In genomic region chr1:34147301-34147700, GRCh38 we compare ENCODE assay signal across 19 cellular contexts. TPM values are rescaled to one million over a fixed set of nuclear protein-coding genes. Genes with fewer than 3 reads are reported as not detected.
DNase-seq lines count a peak whose midpoint lies in the region; ATAC-seq, FAIRE-seq and TF ChIP-seq lines count a peak whose summit lies in the region.
"Had no signal": no experiment of that assay in that cellular context is flagged by ENCODE, and none has a peak within 500 bp of the region (broad histone marks: within the 10 kb centered on the region; RNA-seq: fewer than 3 reads in every experiment).

No MANE protein-coding gene starts in this region.

- CTCF ChIA-PET in WTC11 (lab: Charles Lee), result interaction anchor here (1.2 to 1.5 kb wide), 2 partner anchors 33 to 134 kb away, joined by 3 to 6 read pairs; no protein-coding TSS in a partner anchor

- H4K20me1 ChIP-seq in BLaER1, result no peaks in the 10 kb centered on the region

- H3K4me3 Mint-ChIP-seq in WTC11, result no peak overlapping the region

- DNase-seq in DMS53 (lab: John Stamatoyannopoulos, UW), result peak; percentile 82
- peak; percentile 5 for DNase-seq in NCI-H345 treated with DMSO at 0.1 percent for 48 hours (lab: John Stamatoyannopoulos, UW; ENCODE audit: unreplicated experiment)
- no peak for DNase-seq in WTC11 (ENCODE audit: low spot score)
- no peak for DNase-seq in effector memory CD4-positive, alpha-beta T cell
- no peak for DNase-seq in GM12892 (ENCODE audit: insufficient read length)
- no peak for DNase-seq in activated CD4-positive, alpha-beta T cell treated with anti-CD3 and anti-CD28 coated beads, Interleukin-2, amount 50 U/mL, for 4 hours
- DNase-seq in brain microvascular endothelial cell, result no peak
- DNase-seq: GM23248, KBM-7, NCI-H1092, NCI-H1694 treated with DMSO at 0.1 percent for 48 hours, NCI-H2171, NCI-H524 treated with DMSO at 0.1 percent for 48 hours, SJCRH30, T-helper 2 cell had no signal

- no peaks in the 10 kb centered on the region for H3K9me3 Mint-ChIP-seq in WTC11

- no peak for FAIRE-seq in GM12892 (lab: Jason Lieb, UNC)
- FAIRE-seq: A549 had no signal

- no peak overlapping the region for H3K4me3 ChIP-seq in BLaER1
- H3K4me3 ChIP-seq in effector memory CD4-positive, alpha-beta T cell (ENCODE audit: insufficient read depth, low read depth, low read length, poor library complexity, severe bottlenecking), result no peak overlapping the region
- H3K4me3 ChIP-seq in brain microvascular endothelial cell (ENCODE audit: low read depth, low read length), result no peak overlapping the region
- H3K4me3 ChIP-seq: A549, GM23248, SJCRH30 had no signal

- H3K9me3 ChIP-seq in BLaER1, result no peaks in the 10 kb centered on the region
- no peaks in the 10 kb centered on the region for H3K9me3 ChIP-seq in effector memory CD4-positive, alpha-beta T cell (ENCODE audit: control insufficient read depth, low read length)
- H3K9me3 ChIP-seq: A549, SJCRH30 had no signal

- no peaks in the 10 kb centered on the region for H3K36me3 Mint-ChIP-seq in WTC11

- peaks cover 53% of the 10 kb centered on the region for H3K4me1 Mint-ChIP-seq in WTC11

- H3K27me3 Mint-ChIP-seq in WTC11 (ENCODE audit: low read depth), result no peaks in the 10 kb centered on the region

- H3K36me3 ChIP-seq in BLaER1 (no peaks in the 10 kb centered on the region), brain microvascular endothelial cell (replicated peaks) (no peaks in the 10 kb centered on the region)
- no peaks in the 10 kb centered on the region for H3K36me3 ChIP-seq in effector memory CD4-positive, alpha-beta T cell (ENCODE audit: control insufficient read depth, insufficient read depth, low read length)
- H3K36me3 ChIP-seq: SJCRH30 had no signal

- in situ Hi-C loops in brain microvascular endothelial cell (cut with HindIII; ENCODE audit: low pct_ligation_motif_present, low sequenced_read_pairs), result no loop called here

- POLR2A ChIA-PET in WTC11 (lab: Charles Lee), result interaction anchor here (0.7 kb wide), 1 partner anchor 18 kb away, joined by 3 read pairs; no protein-coding TSS in a partner anchor

- peak overlapping the region; percentile 71; the same call in 1 of the 2 replicates for H3K27ac Mint-ChIP-seq in WTC11

- TF ChIP-seq POLR2A in GM12892 (IDR thresholded peaks at IDR 0.05; ENCODE audit: low read depth, low read length), result no peak

- H3K9ac ChIP-seq in BLaER1, result no peak overlapping the region
- H3K9ac ChIP-seq: GM23248 had no signal

- peak overlapping the region; percentile 37 for H3K4me2 ChIP-seq in BLaER1
- H3K4me2 ChIP-seq: A549 had no signal

- H3K27ac ChIP-seq in BLaER1, result no peak overlapping the region
- no peak overlapping the region for H3K27ac ChIP-seq in effector memory CD4-positive, alpha-beta T cell (ENCODE audit: insufficient read depth, low read length, poor library complexity, severe bottlenecking)
- H3K27ac ChIP-seq in brain microvascular endothelial cell, result no peak overlapping the region
- H3K27ac ChIP-seq: A549, C4-2B, GM23248, RWPE1, SJCRH30 had no signal

- TF ChIP-seq CTCF in WTC11 (IDR thresholded peaks at IDR 0.05) (no peak), brain microvascular endothelial cell (IDR thresholded peaks at IDR 0.05; ENCODE audit: low read depth, low read length, missing control alignments) (no peak)

- no peaks in the 10 kb centered on the region for H3K27me3 ChIP-seq in BLaER1
- no peaks in the 10 kb centered on the region for H3K27me3 ChIP-seq in effector memory CD4-positive, alpha-beta T cell (replicated peaks; ENCODE audit: control insufficient read depth, insufficient read depth, low read length, poor library complexity, severe bottlenecking)
- no peaks in the 10 kb centered on the region for H3K27me3 ChIP-seq in brain microvascular endothelial cell (replicated peaks)

- H3K4me1 ChIP-seq in BLaER1, result peaks cover 9% of the 10 kb centered on the region
- no peaks in the 10 kb centered on the region for H3K4me1 ChIP-seq in effector memory CD4-positive, alpha-beta T cell (ENCODE audit: control insufficient read depth, insufficient read depth, low read length, poor library complexity, severe bottlenecking)
- H3K4me1 ChIP-seq: A549, SJCRH30 had no signal

- peak; percentile 54 for ATAC-seq in WTC11
- ATAC-seq: A549 had no signal

TF ChIP-seq in WTC11, 78 proteins besides CTCF, POLR2A, EP300 and RAD21 (continues in another document):
- TF ChIP-seq ARID4B (CRISPR knock-in tag; IDR thresholded peaks at IDR 0.05; ENCODE audit: borderline replicate concordance), result no peak
- no peak for TF ChIP-seq KAT7 (CRISPR knock-in tag; IDR thresholded peaks at IDR 0.05; ENCODE audit: borderline replicate concordance)
- no peak for TF ChIP-seq RORB (CRISPR knock-in tag; IDR thresholded peaks at IDR 0.05)
- no peak for TF ChIP-seq NR2C2 (CRISPR knock-in tag; IDR thresholded peaks at IDR 0.05)
- no peak for TF ChIP-seq SMAD4 (CRISPR knock-in tag; IDR thresholded peaks at IDR 0.05)
- TF ChIP-seq STAT6 (CRISPR knock-in tag; conservative IDR thresholded peaks at IDR 0.05; ENCODE audit: low read depth), result no peak
- 0 out of 2 replicates have a peak, but pooled peaks have one; percentile 41 for TF ChIP-seq USF1 (CRISPR knock-in tag; IDR thresholded peaks at IDR 0.05)
- TF ChIP-seq USF2 (CRISPR knock-in tag; IDR thresholded peaks at IDR 0.05), result peak; percentile 75

RNA-seq across cellular contexts. Expression of gene CSMD2, which starts 17.7 kb away (rescaled TPM):
- total RNA-seq in WTC11 (2021), result 13.2 to 14.0 TPM (median 13.9 TPM) in 3 replicates
- polyA plus RNA-seq in GM12892 (2012; ENCODE audit: missing spikeins), result not detected
- polyA plus RNA-seq: A549 had no signal

RNA-seq across cellular contexts. Expression of gene C1orf94, which starts 29.4 kb away (rescaled TPM):
- total RNA-seq in WTC11 (2021), result 5.5 to 6.0 TPM (median 5.5 TPM) in 3 replicates
- polyA plus RNA-seq in GM12892 (2012; ENCODE audit: missing spikeins), result not detected
- total RNA-seq: GM23248 had no signal
- polyA plus RNA-seq: A549, GM23248 had no signal

Comparison
In these comparisons a context has a peak if more than half of its experiments do, and no peak if none do; other contexts are left out.
1. DNase-seq: peak in DMS53 (single experiment) and NCI-H345 treated with DMSO at 0.1 percent for 48 hours (single experiment); none in WTC11 (single experiment), effector memory CD4-positive, alpha-beta T cell (0 of 3), GM12892 (single experiment), activated CD4-positive, alpha-beta T cell treated with anti-CD3 and anti-CD28 coated beads, Interleukin-2, amount 50 U/mL, for 4 hours (0 of 2) and brain microvascular endothelial cell (single experiment).